ENCODE assay signal across 8 cellular contexts in the genomic region with DNA sequence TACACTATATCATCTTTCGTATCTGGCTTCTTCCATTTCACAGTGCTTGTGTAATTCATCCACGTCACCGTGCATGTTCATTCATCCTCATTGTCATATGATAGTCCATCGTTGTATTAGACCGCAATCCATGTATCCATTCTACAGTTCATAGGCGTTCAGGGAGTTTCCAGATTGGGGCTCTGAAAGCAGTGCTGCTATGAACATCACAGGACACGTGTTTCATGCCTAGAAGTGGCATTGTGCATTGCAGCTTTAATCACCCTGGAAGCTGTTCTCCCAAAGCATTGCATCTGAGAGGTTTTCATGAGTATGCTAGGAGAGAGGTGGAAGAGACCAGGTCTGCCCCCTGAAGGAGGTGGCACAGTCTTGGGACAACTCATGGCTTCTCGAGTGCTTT. TPM values are rescaled to one million over a fixed set of nuclear protein-coding genes. Genes with fewer than 3 reads are reported as not detected.
"Had no signal": no experiment of that assay in that cellular context is flagged by ENCODE, and none has a peak within 500 bp of the region (broad histone marks: within the 10 kb centered on the region; RNA-seq: fewer than 3 reads in every experiment).

No MANE protein-coding gene starts in this region.

- H3K27ac ChIP-seq: HL-60 had no signal

- DNase-seq: H7, HFFc6, KBM-7 had no signal

- H3K4me1 ChIP-seq: HAP-1 had no signal

- H3K36me3 ChIP-seq: HAP-1 had no signal

- H3K4me1 Mint-ChIP-seq: IgD-negative memory B cell had no signal

- H3K9me3 ChIP-seq: HAP-1 had no signal

- H3K36me3 Mint-ChIP-seq: IgD-negative memory B cell had no signal

- ATAC-seq: HCT116 had no signal

- H2AFZ ChIP-seq: GM23338 had no signal

- H3K9me3 Mint-ChIP-seq: HFFc6, IgD-negative memory B cell had no signal

- H3K4me3 Mint-ChIP-seq: GM23338, HFFc6, IgD-negative memory B cell had no signal

- H3K27ac Mint-ChIP-seq: GM23338, HFFc6, IgD-negative memory B cell had no signal

- H3K4me3 ChIP-seq: GM23338, HAP-1 had no signal

RNA-seq across cellular contexts. Expression of a gene that starts 35.3 kb away (rescaled TPM):
- total RNA-seq: HFFc6 had no signal
- polyA plus RNA-seq: IgD-negative memory B cell had no signal
